10 cellular contexts compared by ENCODE assay signal in the genomic region with DNA sequence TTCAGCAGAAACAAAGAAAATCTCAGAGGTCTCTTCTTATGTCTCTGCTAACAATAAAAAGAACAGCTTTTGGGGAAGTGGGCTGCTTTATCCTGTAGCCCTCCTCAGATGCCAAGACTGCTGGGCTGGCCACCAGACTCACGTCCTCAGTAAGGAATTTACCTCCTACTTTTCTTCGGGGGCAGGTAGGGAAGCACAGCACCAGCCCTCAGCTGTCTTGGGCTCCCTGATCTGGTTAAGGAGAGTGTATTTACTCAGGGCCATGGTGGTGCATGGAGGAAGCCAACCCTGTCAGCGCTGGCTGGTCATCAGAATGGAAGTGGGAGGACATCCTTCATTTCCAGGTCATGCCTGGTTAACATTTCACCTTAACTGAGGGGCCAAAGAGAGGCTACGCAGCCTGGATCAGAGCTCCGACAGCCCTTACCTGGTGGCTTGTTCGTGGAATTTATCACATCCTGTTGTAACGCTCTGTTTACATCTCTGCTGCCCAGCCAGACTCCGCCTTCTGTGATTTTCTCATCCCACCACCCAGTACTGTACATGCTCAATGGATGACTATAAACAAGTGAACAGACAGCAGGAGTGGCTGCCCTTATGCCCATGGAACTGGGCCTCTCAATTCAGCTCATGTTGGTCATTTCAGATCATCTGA.
A peak's percentile ranks its signal among the peaks of the same experiment; 100 is the strongest.
DNase-seq lines count a peak whose midpoint lies in the region; ATAC-seq and TF ChIP-seq lines count a peak whose summit lies in the region.
"Had no signal": no experiment of that assay in that cellular context is flagged by ENCODE, and none has a peak within 500 bp of the region (broad histone marks: within the 10 kb centered on the region; RNA-seq: fewer than 3 reads in every experiment).

No MANE protein-coding gene starts in this region.

- H3K36me3 ChIP-seq in mammary epithelial cell (ENCODE audit: insufficient read depth, low read length) = peaks cover 2% of the 10 kb centered on the region
- no peaks in the 10 kb centered on the region for H3K36me3 ChIP-seq in smooth muscle cell (ENCODE audit: low read depth)
- H3K36me3 ChIP-seq: esophagus muscularis mucosa had no signal

- DNase-seq in NCI-H226 (peak; percentile 39), mammary epithelial cell (no peak), left colon (peak in 1 of 2 donors; percentile 27), smooth muscle cell (lab: John Stamatoyannopoulos, UW; ENCODE audit: unreplicated experiment) (no peak), foreskin melanocyte (no peak), posterior cingulate gyrus (no peak)
- DNase-seq: activated CD4-positive, alpha-beta T cell treated with anti-CD3 and anti-CD28 coated beads, Interleukin-2, amount 50 U/mL, for 48 hours; small intestine had no signal

- BruUV-seq in mammary epithelial cell (replicated peaks; lab: Mats Ljungman, UMichigan) = no TSS peak

- H3K4me2 ChIP-seq in mammary epithelial cell (ENCODE audit: insufficient read depth, low read depth, low read length) (no peak overlapping the region), smooth muscle cell (peak overlapping the region; percentile 51)

- H3K79me2 ChIP-seq in mammary epithelial cell (ENCODE audit: insufficient read depth, low read length) (peaks cover 94% of the 10 kb centered on the region), smooth muscle cell (ENCODE audit: low read depth) (peaks cover 85% of the 10 kb centered on the region)

- H3K9ac ChIP-seq in mammary epithelial cell (ENCODE audit: insufficient read depth, low read length) (peak overlapping the region; percentile 30), smooth muscle cell (ENCODE audit: low read depth) (peak overlapping the region; percentile 61)

- H3K4me3 ChIP-seq in mammary epithelial cell (replicated peaks in 1 of 3; ENCODE audit: insufficient read depth in 1 of 3, low read depth in 2 of 3, low read length in 3 of 3) (no peak overlapping the region), smooth muscle cell (no peak overlapping the region)
- H3K4me3 ChIP-seq: esophagus muscularis mucosa had no signal

- H3K27ac ChIP-seq in mammary epithelial cell (ENCODE audit: insufficient read depth, low read depth, low read length) (peak overlapping the region; percentile 90), smooth muscle cell (ENCODE audit: low read depth) (peak overlapping the region; percentile 90)
- H3K27ac ChIP-seq: esophagus muscularis mucosa had no signal

- in situ Hi-C loops in mammary epithelial cell (cut with MboI; ENCODE audit: low sequenced_read_pairs in 2 of 2) = no loop called here

- dilution Hi-C loops in mammary epithelial cell (cut with HindIII; ENCODE audit: low sequenced_read_pairs) = no loop called here

- H3K4me1 ChIP-seq in mammary epithelial cell (ENCODE audit: insufficient read depth, low read length) (peaks cover 62% of the 10 kb centered on the region), smooth muscle cell (ENCODE audit: low read depth) (peaks cover 45% of the 10 kb centered on the region)

- intact Hi-C loops in mammary epithelial cell (cut with micrococcal nuclease) = loop anchor here (1.0 kb wide), 3 partner anchors 11 to 39 kb away; no protein-coding TSS in a partner anchor
- intact Hi-C loops in left colon (cut with DNase I, micrococcal nuclease) = no loop called here
- intact Hi-C loops in posterior cingulate gyrus (cut with DNase I) = no loop called here

- WGBS in mammary epithelial cell (ENCODE audit: low coverage, missing lambda C conversion rate) = 83% methylated on average over 8 of the region's 8 CpGs
- WGBS in smooth muscle cell (ENCODE audit: low lambda C conversion rate) = 64% methylated on average over 8 of the region's 8 CpGs

- H2AFZ ChIP-seq in mammary epithelial cell (ENCODE audit: low read depth, low read length) (no peak overlapping the region), smooth muscle cell (ENCODE audit: low read depth) (no peak overlapping the region)

- H3K9me3 ChIP-seq in mammary epithelial cell (replicated peaks; ENCODE audit: insufficient read depth, low read length) (no peaks in the 10 kb centered on the region), smooth muscle cell (replicated peaks; ENCODE audit: low read depth) (no peaks in the 10 kb centered on the region)
- H3K9me3 ChIP-seq: esophagus muscularis mucosa had no signal

- CTCF ChIA-PET in mammary epithelial cell (lab: Charles Lee; ENCODE audit: low non-redundant PET) = no interaction called here

- TF ChIP-seq CTCF in mammary epithelial cell (conservative IDR thresholded peaks at IDR 0.05 in 1 of 2, IDR thresholded peaks at IDR 0.05 in 1 of 2; ENCODE audit: extremely low read depth in 1 of 2, insufficient read depth in 1 of 2, low read depth in 1 of 2, low read length in 2 of 2) = no peak
- TF ChIP-seq CTCF in smooth muscle cell (IDR thresholded peaks at IDR 0.05; ENCODE audit: borderline replicate concordance, insufficient read depth, poor library complexity, severe bottlenecking) = no peak

- ATAC-seq in left colon (peak; percentile 68), GM18520 (IDR thresholded peaks at IDR 0.05; ENCODE audit: unreplicated experiment) (no peak)

- no peaks in the 10 kb centered on the region for H3K27me3 ChIP-seq in mammary epithelial cell (ENCODE audit: insufficient read depth, low read length)
- no peaks in the 10 kb centered on the region for H3K27me3 ChIP-seq in smooth muscle cell (ENCODE audit: low read depth)

- no peaks in the 10 kb centered on the region for H4K20me1 ChIP-seq in mammary epithelial cell (ENCODE audit: insufficient read depth, low read length)
- peaks cover 99% of the 10 kb centered on the region for H4K20me1 ChIP-seq in smooth muscle cell (ENCODE audit: low read depth)

- H3F3A ChIP-seq in smooth muscle cell (ENCODE audit: low read depth) = peaks cover 17% of the 10 kb centered on the region
